In genomic region chr12:49533331-49533730, GRCh38 we compare ENCODE assay signal across 17 cellular contexts. TPM values are rescaled to one million over a fixed set of nuclear protein-coding genes. Genes with fewer than 3 reads are reported as not detected.
DNase-seq lines count a peak whose midpoint lies in the region; ATAC-seq and TF ChIP-seq lines count a peak whose summit lies in the region.
"Had no signal": no experiment of that assay in that cellular context is flagged by ENCODE, and none has a peak within 500 bp of the region (broad histone marks: within the 10 kb centered on the region; RNA-seq: fewer than 3 reads in every experiment).

No MANE protein-coding gene starts in this region.

- peak; percentile 39 for DNase-seq in activated CD8-positive, alpha-beta memory T cell treated with anti-CD3 and anti-CD28 coated beads, Interleukin-2, amount 10 ng/mL, durations not matched to agents 7 days and 5 days
- no peak for DNase-seq in activated CD8-positive, alpha-beta memory T cell treated with anti-CD3 and anti-CD28 coated beads, Interleukin-2, amount 50 U/mL, for 48 hours
- peak; percentile 56 for DNase-seq in SK-N-DZ (ENCODE audit: low spot score)
- DNase-seq in neural progenitor cell (ENCODE audit: low spot score): no peak
- no peak for DNase-seq in activated CD4-positive, alpha-beta T cell treated with anti-CD3 and anti-CD28 coated beads, Interleukin-2, amount 50 U/mL, for 1 hour
- DNase-seq: DMS79, HCEC 1CT, KG1, NCI-H1436 treated with DMSO at 0.1 percent for 48 hours, NCI-H2081 treated with DMSO at 0.1 percent for 48 hours, NCI-H345, NCI-H82 had no signal

- H3K9me3 Mint-ChIP-seq in activated CD8-positive, alpha-beta memory T cell treated with anti-CD3 and anti-CD28 coated beads, Interleukin-2, amount 10 ng/mL, durations not matched to agents 7 days and 5 days (ENCODE audit: low read depth): no peaks in the 10 kb centered on the region
- H3K9me3 Mint-ChIP-seq in neural progenitor cell: no peaks in the 10 kb centered on the region
- H3K9me3 Mint-ChIP-seq: CD8-positive, alpha-beta T cell had no signal

- peaks cover 31% of the 10 kb centered on the region for H3K27me3 Mint-ChIP-seq in activated CD8-positive, alpha-beta memory T cell treated with anti-CD3 and anti-CD28 coated beads, Interleukin-2, amount 10 ng/mL, durations not matched to agents 7 days and 5 days
- H3K27me3 Mint-ChIP-seq in neural progenitor cell (ENCODE audit: insufficient read depth, low read depth): peaks cover 31% of the 10 kb centered on the region

- no peak overlapping the region for H2AFZ ChIP-seq in neural progenitor cell (replicated peaks)

- H3K9me3 ChIP-seq in neural progenitor cell (ENCODE audit: low read depth): no peaks in the 10 kb centered on the region
- H3K9me3 ChIP-seq: BLaER1 had no signal

- no peaks in the 10 kb centered on the region for H3K36me3 Mint-ChIP-seq in activated CD8-positive, alpha-beta memory T cell treated with anti-CD3 and anti-CD28 coated beads, Interleukin-2, amount 10 ng/mL, durations not matched to agents 7 days and 5 days
- H3K36me3 Mint-ChIP-seq in neural progenitor cell: peaks cover 5% of the 10 kb centered on the region
- H3K36me3 Mint-ChIP-seq: CD8-positive, alpha-beta T cell had no signal

- no peak overlapping the region for H3K27ac ChIP-seq in neural progenitor cell
- H3K27ac ChIP-seq: BLaER1, SK-N-MC had no signal

- H3K4me1 ChIP-seq in neural progenitor cell: peaks cover 6% of the 10 kb centered on the region

- ATAC-seq in activated CD8-positive, alpha-beta memory T cell treated with anti-CD3 and anti-CD28 coated beads, Interleukin-2, amount 10 ng/mL, durations not matched to agents 7 days and 5 days: no peak
- ATAC-seq in HG02763 (IDR thresholded peaks at IDR 0.05; ENCODE audit: unreplicated experiment) (no peak), GM19397 (IDR thresholded peaks at IDR 0.05; ENCODE audit: unreplicated experiment) (no peak)
- ATAC-seq: CD8-positive, alpha-beta T cell had no signal

- TF ChIP-seq CTCF in neural progenitor cell (IDR thresholded peaks at IDR 0.05): no peak

- no peaks in the 10 kb centered on the region for H3K79me2 ChIP-seq in neural progenitor cell (ENCODE audit: low read depth)

- H3K4me3 ChIP-seq in neural progenitor cell: no peak overlapping the region
- H3K4me3 ChIP-seq: BLaER1, SK-N-MC had no signal

- H4K20me1 ChIP-seq in neural progenitor cell (ENCODE audit: low read depth): no peaks in the 10 kb centered on the region

- peaks cover 5% of the 10 kb centered on the region for H3K4me1 Mint-ChIP-seq in activated CD8-positive, alpha-beta memory T cell treated with anti-CD3 and anti-CD28 coated beads, Interleukin-2, amount 10 ng/mL, durations not matched to agents 7 days and 5 days
- peaks cover 13% of the 10 kb centered on the region for H3K4me1 Mint-ChIP-seq in neural progenitor cell

- H3F3A ChIP-seq in neural progenitor cell (ENCODE audit: low read depth): peaks cover 21% of the 10 kb centered on the region

- H3K27ac Mint-ChIP-seq in activated CD8-positive, alpha-beta memory T cell treated with anti-CD3 and anti-CD28 coated beads, Interleukin-2, amount 10 ng/mL, durations not matched to agents 7 days and 5 days: no peak overlapping the region
- no peak overlapping the region for H3K27ac Mint-ChIP-seq in neural progenitor cell

- no peak overlapping the region for H3K9ac ChIP-seq in neural progenitor cell
- H3K9ac ChIP-seq: BLaER1 had no signal

- CTCF ChIA-PET in activated CD8-positive, alpha-beta memory T cell treated with anti-CD3 and anti-CD28 coated beads, Interleukin-2, amount 10 ng/mL, durations not matched to agents 7 days and 5 days (lab: Charles Lee): no interaction called here

- H3K27me3 ChIP-seq in neural progenitor cell: peaks cover 41% of the 10 kb centered on the region

- H3K36me3 ChIP-seq in neural progenitor cell: no peaks in the 10 kb centered on the region

- no peak overlapping the region for H3K4me2 ChIP-seq in neural progenitor cell
- H3K4me2 ChIP-seq: BLaER1 had no signal

- H3K4me3 Mint-ChIP-seq in activated CD8-positive, alpha-beta memory T cell treated with anti-CD3 and anti-CD28 coated beads, Interleukin-2, amount 10 ng/mL, durations not matched to agents 7 days and 5 days: no peak overlapping the region
- H3K4me3 Mint-ChIP-seq in neural progenitor cell: peak overlapping the region; percentile 30
- H3K4me3 Mint-ChIP-seq: CD8-positive, alpha-beta T cell had no signal

RNA-seq across cellular contexts. Expression of gene KCNH3, which starts 5.5 kb away (rescaled TPM):
- total RNA-seq in activated CD8-positive, alpha-beta memory T cell treated with anti-CD3 and anti-CD28 coated beads, Interleukin-2, amount 10 ng/mL, durations not matched to agents 7 days and 5 days: 1 to 10 TPM; 1.1 to 1.2 TPM
- 7.2 and 8.5 TPM in 2 replicates for polyA plus RNA-seq in SK-N-DZ (2014; cell fraction: cytosol; rRNA removed)
- polyA plus RNA-seq in SK-N-DZ (2014; cell fraction: nucleus; rRNA removed): 15.3 and 21.5 TPM in 2 replicates
- 0.19 TPM in 1 of 2 replicates, not detected in the other for total RNA-seq in neural progenitor cell (ENCODE audit: low replicate concordance)

RNA-seq across cellular contexts. Expression of gene MCRS1, which starts 34.6 kb away (rescaled TPM):
- 10 to 100 TPM; 70.1 to 72.1 TPM for total RNA-seq in activated CD8-positive, alpha-beta memory T cell treated with anti-CD3 and anti-CD28 coated beads, Interleukin-2, amount 10 ng/mL, durations not matched to agents 7 days and 5 days
- 128 and 140 TPM in 2 replicates for polyA plus RNA-seq in SK-N-DZ (2014; cell fraction: cytosol; rRNA removed)
- 202 and 227 TPM in 2 replicates for polyA plus RNA-seq in SK-N-DZ (2014; cell fraction: nucleus; rRNA removed)
- 62.4 and 91.5 TPM in 2 replicates for total RNA-seq in neural progenitor cell (ENCODE audit: low replicate concordance)

Comparison
In these comparisons a context has a peak if more than half of its experiments do, and no peak if none do; other contexts are left out.
1. DNase-seq: peak in activated CD8-positive, alpha-beta memory T cell treated with anti-CD3 and anti-CD28 coated beads, Interleukin-2, amount 10 ng/mL, durations not matched to agents 7 days and 5 days (single experiment) and SK-N-DZ (single experiment); none in activated CD8-positive, alpha-beta memory T cell treated with anti-CD3 and anti-CD28 coated beads, Interleukin-2, amount 50 U/mL, for 48 hours (single experiment), neural progenitor cell (single experiment) and activated CD4-positive, alpha-beta T cell treated with anti-CD3 and anti-CD28 coated beads, Interleukin-2, amount 50 U/mL, for 1 hour (single experiment).